In the genomic region with DNA sequence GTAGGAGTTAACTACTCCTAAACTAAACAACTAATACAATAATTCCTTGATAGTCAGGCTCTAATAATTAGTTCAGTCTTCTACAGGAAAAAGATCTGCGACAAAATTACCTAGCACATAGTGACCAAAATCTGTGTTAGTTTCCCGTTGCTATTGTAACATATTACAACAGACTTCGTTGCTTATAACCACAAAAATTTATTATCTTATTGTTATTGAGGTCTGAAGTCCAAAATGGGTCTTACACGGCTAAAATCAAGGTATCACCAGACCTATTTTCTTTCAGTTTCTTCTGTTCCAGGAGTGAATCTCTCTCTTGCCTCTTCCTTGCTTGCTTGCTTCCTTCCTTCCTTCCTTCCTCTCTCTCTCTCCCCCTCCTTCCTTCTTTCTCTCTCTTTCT, we compare ENCODE assay signal across 7 cellular contexts.
"Had no signal": no experiment of that assay in that cellular context is flagged by ENCODE, and none has a peak within 500 bp of the region (broad histone marks: within the 10 kb centered on the region; RNA-seq: fewer than 3 reads in every experiment).

No MANE protein-coding gene starts in this region.

- FAIRE-seq: H54, HTR-8/SVneo had no signal

- DNase-seq: GOT3, H9, HCEC 1CT, IMR-90, KBM-7 had no signal

- H3K27ac Mint-ChIP-seq: H9 had no signal

- H3K4me3 Mint-ChIP-seq: H9 had no signal

- H3K4me1 Mint-ChIP-seq: H9 had no signal
